ENCODE assay signal across 17 cellular contexts in genomic region chr2:37706784-37707183, GRCh38. TPM values are rescaled to one million over a fixed set of nuclear protein-coding genes. Genes with fewer than 3 reads are reported as not detected.
DNase-seq lines count a peak whose midpoint lies in the region; ATAC-seq and TF ChIP-seq lines count a peak whose summit lies in the region.
"Had no signal": no experiment of that assay in that cellular context is flagged by ENCODE, and none has a peak within 500 bp of the region (broad histone marks: within the 10 kb centered on the region; RNA-seq: fewer than 3 reads in every experiment).

No MANE protein-coding gene starts in this region.

- H3K9ac ChIP-seq in OCI-LY3 (ENCODE audit: low read length): no peak overlapping the region

- H3K36me3 ChIP-seq in HAP-1 (replicated peaks) (no peaks in the 10 kb centered on the region), OCI-LY3 (replicated peaks; ENCODE audit: low read depth, low read length) (no peaks in the 10 kb centered on the region)
- H3K36me3 ChIP-seq: esophagus muscularis mucosa, heart left ventricle had no signal

- intact Hi-C loops in sciatic nerve (cut with DNase I): no loop called here

- H3K4me1 Mint-ChIP-seq in stimulated activated memory B cell treated with anti-CD40 and anti-IgM and Interleukin-4, amounts not matched to agents 10 μg/mL and 1 μg/mL and 100 μg/mL, for 72 hours: peaks cover 33% of the 10 kb centered on the region
- H3K4me1 Mint-ChIP-seq: neural crest cell had no signal

- H3K27ac Mint-ChIP-seq in stimulated activated memory B cell treated with anti-CD40 and anti-IgM and Interleukin-4, amounts not matched to agents 10 μg/mL and 1 μg/mL and 100 μg/mL, for 72 hours: peak overlapping the region; percentile 3
- H3K27ac Mint-ChIP-seq: memory B cell, WTC11 had no signal

- H3K9me3 Mint-ChIP-seq in stimulated activated memory B cell treated with anti-CD40 and anti-IgM and Interleukin-4, amounts not matched to agents 10 μg/mL and 1 μg/mL and 100 μg/mL, for 72 hours: no peaks in the 10 kb centered on the region

- H3K36me3 Mint-ChIP-seq in stimulated activated memory B cell treated with anti-CD40 and anti-IgM and Interleukin-4, amounts not matched to agents 10 μg/mL and 1 μg/mL and 100 μg/mL, for 72 hours: no peaks in the 10 kb centered on the region
- H3K36me3 Mint-ChIP-seq: brain, T-cell, WTC11 had no signal

- no peak overlapping the region for H3K4me3 Mint-ChIP-seq in stimulated activated memory B cell treated with anti-CD40 and anti-IgM and Interleukin-4, amounts not matched to agents 10 μg/mL and 1 μg/mL and 100 μg/mL, for 72 hours
- H3K4me3 Mint-ChIP-seq: brain, memory B cell, neural crest cell, T-cell, WTC11 had no signal

- in situ Hi-C loops in HAP-1 (cut with MboI; ENCODE audit: low sequenced_read_pairs): no loop called here

- DNase-seq in HAP-1 (ENCODE audit: low spot score in 2 of 2) (peak; percentile 50 to 78), fibroblast of peridontal ligament (ENCODE audit: extremely low read depth) (peak; percentile 33), sciatic nerve (ENCODE audit: low spot score) (no peak), NCI-H1694 treated with DMSO at 0.1 percent for 48 hours (lab: John Stamatoyannopoulos, UW) (no peak), NCI-H69 (lab: John Stamatoyannopoulos, UW) (no peak)
- DNase-seq: activated naive CD4-positive, alpha-beta T cell treated with Interleukin-2 at 50 U/mL for 16 hours; dorsolateral prefrontal cortex; heart left ventricle; T-cell; testis had no signal

- H3K9me3 ChIP-seq in HAP-1 (no peaks in the 10 kb centered on the region), OCI-LY3 (ENCODE audit: insufficient read depth, low read length) (no peaks in the 10 kb centered on the region)
- H3K9me3 ChIP-seq: esophagus muscularis mucosa, heart left ventricle, testis had no signal

- H3K27me3 Mint-ChIP-seq in stimulated activated memory B cell treated with anti-CD40 and anti-IgM and Interleukin-4, amounts not matched to agents 10 μg/mL and 1 μg/mL and 100 μg/mL, for 72 hours: no peaks in the 10 kb centered on the region
- H3K27me3 Mint-ChIP-seq: memory B cell, T-cell had no signal

- TF ChIP-seq CTCF in OCI-LY3 (IDR thresholded peaks at IDR 0.05; ENCODE audit: low read depth, low read length): no peak

- H3K4me3 ChIP-seq in HAP-1 (no peak overlapping the region), OCI-LY3 (ENCODE audit: low read length) (no peak overlapping the region)
- H3K4me3 ChIP-seq: dorsolateral prefrontal cortex, esophagus muscularis mucosa, heart left ventricle, testis had no signal

- H2AFZ ChIP-seq in OCI-LY3 (ENCODE audit: low read depth, low read length): peak overlapping the region; percentile 3

- no peaks in the 10 kb centered on the region for H3K79me2 ChIP-seq in OCI-LY3 (ENCODE audit: low read length)

- H3K27me3 ChIP-seq in HAP-1 (ENCODE audit: low read depth): no peaks in the 10 kb centered on the region
- 0 out of 2 replicates have a peak, but pooled peaks cover 5% of the 10 kb centered on the region for H3K27me3 ChIP-seq in OCI-LY3 (ENCODE audit: low read depth, low read length)
- H3K27me3 ChIP-seq: esophagus muscularis mucosa, heart left ventricle, testis had no signal

- no peak for ATAC-seq in stimulated activated memory B cell treated with anti-CD40 and anti-IgM and Interleukin-4, amounts not matched to agents 10 μg/mL and 1 μg/mL and 100 μg/mL, for 72 hours
- no peak for ATAC-seq in sciatic nerve
- ATAC-seq: heart left ventricle, T-cell, WTC11 had no signal

- H3K4me1 ChIP-seq in HAP-1 (peaks cover 22% of the 10 kb centered on the region), OCI-LY3 (ENCODE audit: low read length) (peaks cover 20% of the 10 kb centered on the region)
- H3K4me1 ChIP-seq: testis had no signal

- H3K4me2 ChIP-seq in OCI-LY3 (ENCODE audit: low read length): 0 out of 2 replicates have a peak overlapping the region, but pooled peaks have one; percentile 14

- no peak overlapping the region for H3K27ac ChIP-seq in OCI-LY3 (ENCODE audit: low read length)
- H3K27ac ChIP-seq: dorsolateral prefrontal cortex, heart left ventricle, testis had no signal

- H4K20me1 ChIP-seq in OCI-LY3 (ENCODE audit: insufficient read depth, low read length): no peaks in the 10 kb centered on the region

RNA-seq across cellular contexts. Expression of gene CDC42EP3, which starts 35.3 kb away (rescaled TPM):
- 53.1 TPM for total RNA-seq in sciatic nerve

Comparison
In these comparisons a context has a peak if more than half of its experiments do, and no peak if none do; other contexts are left out.
1. DNase-seq: peak in HAP-1 (2 of 2) and fibroblast of peridontal ligament (single experiment); none in sciatic nerve (single experiment), NCI-H1694 treated with DMSO at 0.1 percent for 48 hours (single experiment) and NCI-H69 (single experiment).